Comparison of ENCODE assay signal across 8 cellular contexts in the genomic region with DNA sequence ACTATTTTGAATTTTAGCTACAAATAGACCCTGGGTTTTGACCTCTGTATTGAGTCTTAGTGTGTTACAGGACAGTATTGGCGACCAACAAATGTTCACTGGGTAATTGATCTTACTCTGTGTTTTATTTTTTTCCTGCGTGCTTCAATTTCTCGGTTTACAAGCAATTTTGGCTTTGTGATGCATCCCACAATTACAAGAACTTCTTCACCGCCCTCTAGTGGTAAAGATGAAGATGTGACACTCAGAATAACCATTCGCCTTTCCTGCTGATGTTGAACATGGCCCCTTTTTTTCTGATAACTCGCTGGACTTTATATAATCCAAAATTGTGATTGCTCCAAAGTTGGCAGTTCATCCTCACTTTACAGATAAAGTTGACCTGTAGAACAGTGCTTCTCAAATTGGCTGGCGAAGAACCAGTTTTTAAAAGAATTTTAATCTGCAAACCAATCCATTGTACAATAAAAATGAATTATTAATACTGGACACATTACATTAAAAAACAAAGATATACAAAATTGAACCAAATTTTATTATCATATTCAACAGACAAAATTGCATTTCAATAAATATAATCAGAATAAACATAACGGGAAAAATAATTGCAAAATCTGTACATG. TPM values are rescaled to one million over a fixed set of nuclear protein-coding genes. Genes with fewer than 3 reads are reported as not detected.
DNase-seq lines count a peak whose midpoint lies in the region; ATAC-seq and TF ChIP-seq lines count a peak whose summit lies in the region.

No MANE protein-coding gene starts in this region.

- H3K4me3 ChIP-seq in ascending aorta (no peak overlapping the region), stomach (no peak overlapping the region)

- TF ChIP-seq POLR2A in stomach (IDR thresholded peaks at IDR 0.05) = no peak

- H3K36me3 ChIP-seq in ascending aorta = no peaks in the 10 kb centered on the region
- H3K36me3 ChIP-seq in stomach = no peaks in the 10 kb centered on the region

- peak; percentile 49 to 86 (median 82) for TF ChIP-seq CTCF in ascending aorta (IDR thresholded peaks at IDR 0.05)
- TF ChIP-seq CTCF in stomach (IDR thresholded peaks at IDR 0.05) = peak in 5 of 7 experiments; percentile 66 to 82 (median 75)

- DNase-seq in DMS53 treated with DMSO at 0.1 percent for 48 hours (lab: John Stamatoyannopoulos, UW; ENCODE audit: unreplicated experiment) (peak; percentile 74), NCI-H2227 (lab: John Stamatoyannopoulos, UW; ENCODE audit: unreplicated experiment) (peak; percentile 76), ascending aorta (ENCODE audit: low spot score in 2 of 2) (no peak), iPS-NIHi11 (ENCODE audit: low spot score) (peak; percentile 75), stomach (no peak), T-helper 9 cell (no peak), NCI-H187 treated with DMSO at 0.1 percent for 48 hours (lab: John Stamatoyannopoulos, UW) (no peak)

- H3K27me3 ChIP-seq in ascending aorta (no peaks in the 10 kb centered on the region), stomach (peaks cover 0 to 15% (median 0%) of the 10 kb centered on the region in 3 donors)

- peak; percentile 54 for ATAC-seq in GM21825 (IDR thresholded peaks at IDR 0.05; ENCODE audit: unreplicated experiment)

- H3K9me3 ChIP-seq in ascending aorta = no peaks in the 10 kb centered on the region
- no peaks in the 10 kb centered on the region for H3K9me3 ChIP-seq in stomach

- intact Hi-C loops in ascending aorta (cut with DNase I) = loop anchor here (1.0 to 10.0 kb wide), 6 partner anchors 45 to 665 kb away; partner anchors contain the start of gene MXI1
- intact Hi-C loops in stomach (cut with DNase I; ENCODE audit: low total_unique reads) = loop anchor here (5.0 kb wide), 1 partner anchor 235 kb away; no protein-coding TSS in a partner anchor

- H3K27ac ChIP-seq in ascending aorta (no peak overlapping the region), stomach (no peak overlapping the region)

- H3K4me1 ChIP-seq in ascending aorta = no peaks in the 10 kb centered on the region
- peaks cover 0 to 6% (median 0%) of the 10 kb centered on the region in 4 donors for H3K4me1 ChIP-seq in stomach

- WGBS in stomach, 5 donors = 12 to 15% (median 13%) methylated on average over 8 of the region's 8 CpGs

- TF ChIP-seq EP300 in stomach (IDR thresholded peaks at IDR 0.05) = no peak

RNA-seq across cellular contexts. Expression of gene SMC3, which starts 20.2 kb away (rescaled TPM):
- 14.8 TPM for total RNA-seq in ascending aorta
- 10 to 100 TPM in 4 of 5 donors, 1 to 10 TPM in 1; 9.3 to 40.6 (median 18.5) TPM for total RNA-seq in stomach
- polyA plus RNA-seq in stomach = 10 to 100 TPM; 10.1 to 12.4 (median 12.2) TPM

RNA-seq across cellular contexts. Expression of gene DUSP5, which starts 49.5 kb away (rescaled TPM):
- total RNA-seq in ascending aorta (26.9 TPM), stomach (10 to 100 TPM in 3 of 5 donors, 1 to 10 TPM in 1, under 1 TPM in 1; 0.58 to 22.3 (median 10.7) TPM)
- polyA plus RNA-seq in stomach = 10 to 100 TPM in 2 of 3 donors, 1 to 10 TPM in 1; 9.9 to 23.2 (median 10.4) TPM

Comparison
In these comparisons a context has a peak if more than half of its experiments do, and no peak if none do; other contexts are left out.
1. DNase-seq: peak in DMS53 treated with DMSO at 0.1 percent for 48 hours (single experiment), NCI-H2227 (single experiment) and iPS-NIHi11 (single experiment); none in ascending aorta (0 of 2), stomach (single experiment), T-helper 9 cell (single experiment) and NCI-H187 treated with DMSO at 0.1 percent for 48 hours (single experiment).